Comparison of ENCODE assay signal across 10 cellular contexts in the genomic region with DNA sequence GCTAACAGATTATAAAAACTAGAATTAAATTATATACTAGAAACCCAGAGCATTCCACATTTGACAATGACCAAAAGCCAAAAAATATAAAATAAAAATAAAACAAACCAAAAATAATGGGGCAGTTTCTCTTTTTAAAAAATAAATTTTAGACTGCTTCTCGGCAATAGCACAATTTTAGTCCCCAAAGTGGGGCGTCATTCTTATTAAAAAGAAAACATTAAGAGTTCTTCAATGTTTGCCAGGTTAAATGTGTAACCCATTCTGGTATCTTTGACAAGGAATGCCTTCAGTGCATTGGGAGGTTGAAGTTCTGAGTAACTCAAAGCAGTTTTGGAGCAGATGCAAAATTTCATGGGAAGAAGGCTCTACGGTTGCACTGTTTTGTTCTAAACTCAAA. TPM values are rescaled to one million over a fixed set of nuclear protein-coding genes. Genes with fewer than 3 reads are reported as not detected.
DNase-seq lines count a peak whose midpoint lies in the region; ATAC-seq and TF ChIP-seq lines count a peak whose summit lies in the region.
"Had no signal": no experiment of that assay in that cellular context is flagged by ENCODE, and none has a peak within 500 bp of the region (broad histone marks: within the 10 kb centered on the region; RNA-seq: fewer than 3 reads in every experiment).

No MANE protein-coding gene starts in this region.

- H3K9me3 ChIP-seq in heart right ventricle, result no peaks in the 10 kb centered on the region
- H3K9me3 ChIP-seq in effector memory CD4-positive, alpha-beta T cell (ENCODE audit: control insufficient read depth, low read length), result no peaks in the 10 kb centered on the region
- no peaks in the 10 kb centered on the region for H3K9me3 ChIP-seq in uterus

- H3K4me3 ChIP-seq in heart right ventricle (peak overlapping the region; percentile 2 to 69 (median 64)), uterus (peak overlapping the region; percentile 78 to 82)
- peak overlapping the region; percentile 57 for H3K4me3 ChIP-seq in effector memory CD4-positive, alpha-beta T cell (ENCODE audit: insufficient read depth, low read depth, low read length, poor library complexity, severe bottlenecking)

- intact Hi-C loops in heart right ventricle (cut with DNase I) (loop anchor here in 3 of 10 donors (10.0 kb wide), 4 partner anchors 142 to 1472 kb away; no protein-coding TSS in a partner anchor), left cardiac atrium (cut with DNase I) (loop anchor here in 1 of 2 donors (10.0 kb wide), 1 partner anchor 322 kb away; no protein-coding TSS in a partner anchor), natural killer cell (cut with micrococcal nuclease) (no loop called here), uterus (cut with DNase I; ENCODE audit: low total_unique reads) (no loop called here)

- TF ChIP-seq POLR2A in uterus (IDR thresholded peaks at IDR 0.05), result no peak

- WGBS in heart right ventricle, 2 donors, result 60 to 64% methylated on average over 3 of the region's 3 CpGs

- ATAC-seq in heart right ventricle (no peak), left cardiac atrium (no peak), natural killer cell (no peak), GM18511 (IDR thresholded peaks at IDR 0.05; ENCODE audit: unreplicated experiment) (no peak)

- peaks cover 11% of the 10 kb centered on the region for H3K36me3 Mint-ChIP-seq in natural killer cell

- H3K9me3 Mint-ChIP-seq in natural killer cell, result no peaks in the 10 kb centered on the region

- H3K4me1 Mint-ChIP-seq in natural killer cell, result peaks cover 57 to 62% of the 10 kb centered on the region in 2 donors

- peak overlapping the region; percentile 94 for H3K4me3 Mint-ChIP-seq in natural killer cell

- H3K27me3 ChIP-seq in heart right ventricle, result peaks cover 0 to 5% (median 0%) of the 10 kb centered on the region in 7 donors
- no peaks in the 10 kb centered on the region for H3K27me3 ChIP-seq in effector memory CD4-positive, alpha-beta T cell (replicated peaks; ENCODE audit: control insufficient read depth, insufficient read depth, low read length, poor library complexity, severe bottlenecking)
- no peaks in the 10 kb centered on the region for H3K27me3 ChIP-seq in uterus

- DNase-seq in heart right ventricle, result no peak
- DNase-seq in left cardiac atrium, result no peak
- DNase-seq in effector memory CD4-positive, alpha-beta T cell, result no peak
- DNase-seq in natural killer cell, result no peak
- DNase-seq in uterus, result no peak
- no peak for DNase-seq in NOMO-1 treated with dmso at 0.1 percent for 144 hours (lab: John Stamatoyannopoulos, UW; ENCODE audit: unreplicated experiment)
- no peak for DNase-seq in iPS-NIHi11 (ENCODE audit: low spot score)
- DNase-seq: cortex of kidney, NCI-H146 had no signal

- H3K36me3 ChIP-seq in heart right ventricle (peaks cover 0 to 15% (median 0%) of the 10 kb centered on the region in 9 donors), uterus (no peaks in the 10 kb centered on the region)
- no peaks in the 10 kb centered on the region for H3K36me3 ChIP-seq in effector memory CD4-positive, alpha-beta T cell (ENCODE audit: control insufficient read depth, insufficient read depth, low read length)

- H3K27ac ChIP-seq in heart right ventricle (peak overlapping the region in 9 of 10 donors; percentile 4 to 89 (median 55)), uterus (peak overlapping the region; percentile 96 to 98)
- H3K27ac ChIP-seq in effector memory CD4-positive, alpha-beta T cell (ENCODE audit: insufficient read depth, low read length, poor library complexity, severe bottlenecking), result peak overlapping the region; percentile 42

- peak overlapping the region; percentile 79 to 89 for H3K27ac Mint-ChIP-seq in natural killer cell

- TF ChIP-seq CTCF in heart right ventricle (IDR thresholded peaks at IDR 0.05), result no peak
- no peak for TF ChIP-seq CTCF in natural killer cell (IDR thresholded peaks at IDR 0.05)
- no peak for TF ChIP-seq CTCF in uterus (IDR thresholded peaks at IDR 0.05)

- peaks cover 0 to 46% (median 10%) of the 10 kb centered on the region in 9 donors for H3K4me1 ChIP-seq in heart right ventricle
- H3K4me1 ChIP-seq in effector memory CD4-positive, alpha-beta T cell (ENCODE audit: control insufficient read depth, insufficient read depth, low read length, poor library complexity, severe bottlenecking), result no peaks in the 10 kb centered on the region
- H3K4me1 ChIP-seq in uterus, result peaks cover 0 to 4% of the 10 kb centered on the region in 2 donors

- no peaks in the 10 kb centered on the region for H3K27me3 Mint-ChIP-seq in natural killer cell (ENCODE audit: low read depth in 2 of 2)

RNA-seq across cellular contexts. Expression of a gene that starts 3.3 kb away (rescaled TPM):
- total RNA-seq in heart right ventricle (10 to 100 TPM in 5 of 10 donors, 1 to 10 TPM in 5; 6.1 to 40.3 (median 9.4) TPM), left cardiac atrium (10 to 100 TPM; 19.5 to 38.5 TPM), natural killer cell (10 to 100 TPM; 24.0 to 50.1 (median 27.1) TPM), uterus (10 to 100 TPM; 11.0 to 92.6 (median 26.3) TPM)
- polyA plus RNA-seq in heart right ventricle, result 1 to 10 TPM; 2.8 to 4.5 TPM

Comparison
In these comparisons a context has a peak if more than half of its experiments do, and no peak if none do; other contexts are left out.
1. H3K27ac ChIP-seq: peak in every context shown above with its lines; median percentile 97 in uterus; 55 in heart right ventricle; 42 in effector memory CD4-positive, alpha-beta T cell.